Comparison of ENCODE assay signal across 9 cellular contexts in genomic region chr2:163878718-163879117, GRCh38.
DNase-seq lines count a peak whose midpoint lies in the region; ATAC-seq and TF ChIP-seq lines count a peak whose summit lies in the region.
"Had no signal": no experiment of that assay in that cellular context is flagged by ENCODE, and none has a peak within 500 bp of the region (broad histone marks: within the 10 kb centered on the region; RNA-seq: fewer than 3 reads in every experiment).

No MANE protein-coding gene starts in this region.

- DNase-seq in GM10266 (ENCODE audit: extremely low spot score) (no peak), RWPE1 (ENCODE audit: low spot score) (peak; percentile 5), iPS-NIHi7 (ENCODE audit: extremely low spot score) (peak; percentile 67), putamen (ENCODE audit: low spot score) (no peak)
- DNase-seq in CD4-positive, alpha-beta memory T cell, result no peak
- DNase-seq in activated CD4-positive, alpha-beta T cell treated with anti-CD3 and anti-CD28 coated beads, Interleukin-2, amount 50 U/mL, for 4 hours, result no peak

- TF ChIP-seq CTCF in GM10266 (IDR thresholded peaks at IDR 0.05; ENCODE audit: control insufficient read depth, insufficient read depth, low read depth, missing control alignments) (peak; percentile 49), RWPE1 (conservative IDR thresholded peaks at IDR 0.05; ENCODE audit: low read depth) (peak; percentile 50)

- no peaks in the 10 kb centered on the region for H3K27me3 ChIP-seq in CD4-positive, alpha-beta memory T cell (ENCODE audit: insufficient read depth, low read length)
- H3K27me3 ChIP-seq: SJSA1 had no signal

- POLR2A ChIA-PET in RWPE1 (lab: Yijun Ruan, JAX; ENCODE audit: low non-redundant PET), result interaction anchor here (0.7 kb wide), 1 partner anchor 142 kb away, joined by 3 read pairs; no protein-coding TSS in a partner anchor
- POLR2A ChIA-PET in CD4-positive, alpha-beta memory T cell (lab: Charles Lee; ENCODE audit: partially characterized antibody), result no interaction called here

- peaks cover 0 to 17% (median 4%) of the 10 kb centered on the region in 8 donors for H3K9me3 Mint-ChIP-seq in CD4-positive, alpha-beta memory T cell

- no peaks in the 10 kb centered on the region for H3K27me3 Mint-ChIP-seq in CD4-positive, alpha-beta memory T cell

- no peaks in the 10 kb centered on the region for H3K36me3 ChIP-seq in CD4-positive, alpha-beta memory T cell (ENCODE audit: insufficient read depth, low read length)
- H3K36me3 ChIP-seq: SJSA1 had no signal

- H3K27ac Mint-ChIP-seq in CD4-positive, alpha-beta memory T cell, result no peak overlapping the region

- H3K4me3 ChIP-seq in CD4-positive, alpha-beta memory T cell (ENCODE audit: low read length in 2 of 2), result no peak overlapping the region
- H3K4me3 ChIP-seq: SJSA1 had no signal

- intact Hi-C loops in CD4-positive, alpha-beta memory T cell (cut with micrococcal nuclease), result no loop called here

- ATAC-seq in HG02588 (IDR thresholded peaks at IDR 0.05; ENCODE audit: unreplicated experiment), result peak; percentile 77
- ATAC-seq in GM19455 (IDR thresholded peaks at IDR 0.05; ENCODE audit: unreplicated experiment), result no peak

- no peak overlapping the region for H3K4me3 Mint-ChIP-seq in CD4-positive, alpha-beta memory T cell

- H3K36me3 Mint-ChIP-seq in CD4-positive, alpha-beta memory T cell, result no peaks in the 10 kb centered on the region

- H3K9me3 ChIP-seq in CD4-positive, alpha-beta memory T cell (ENCODE audit: control insufficient read depth in 1 of 2, low read length in 2 of 2), result peaks cover 0 to 4% of the 10 kb centered on the region in 2 donors
- H3K9me3 ChIP-seq: SJSA1 had no signal

- CTCF ChIA-PET in RWPE1 (lab: Yijun Ruan, JAX), result no interaction called here
- CTCF ChIA-PET in CD4-positive, alpha-beta memory T cell (lab: Charles Lee; ENCODE audit: partially characterized antibody), result no interaction called here

- no peak overlapping the region for H3K27ac ChIP-seq in RWPE1
- no peak overlapping the region for H3K27ac ChIP-seq in CD4-positive, alpha-beta memory T cell (ENCODE audit: low read depth, low read length)
- H3K27ac ChIP-seq: SJSA1 had no signal

- H3K4me1 ChIP-seq in CD4-positive, alpha-beta memory T cell (ENCODE audit: insufficient read depth, low read length), result no peaks in the 10 kb centered on the region

- H3K4me1 Mint-ChIP-seq in CD4-positive, alpha-beta memory T cell, result no peaks in the 10 kb centered on the region

Comparison
In these comparisons a context has a peak if more than half of its experiments do, and no peak if none do; other contexts are left out.
1. DNase-seq: peak in RWPE1 (single experiment) and iPS-NIHi7 (single experiment); none in GM10266 (single experiment), putamen (single experiment), CD4-positive, alpha-beta memory T cell (0 of 5) and activated CD4-positive, alpha-beta T cell treated with anti-CD3 and anti-CD28 coated beads, Interleukin-2, amount 50 U/mL, for 4 hours (0 of 2).